27 cellular contexts compared by ENCODE assay signal in genomic region chrX:48504261-48504660, GRCh38. TPM values are rescaled to one million over a fixed set of nuclear protein-coding genes. Genes with fewer than 3 reads are reported as not detected.
DNase-seq lines count a peak whose midpoint lies in the region; FAIRE-seq and TF ChIP-seq lines count a peak whose summit lies in the region.
"Had no signal": no experiment of that assay in that cellular context is flagged by ENCODE, and none has a peak within 500 bp of the region (broad histone marks: within the 10 kb centered on the region; RNA-seq: fewer than 3 reads in every experiment).

No MANE protein-coding gene starts in this region.

- H3K4me3 ChIP-seq in adrenal gland = no peak overlapping the region
- H3K4me3 ChIP-seq in trophoblast cell (ENCODE audit: low read depth, low read length) = no peak overlapping the region
- H3K4me3 ChIP-seq: A549, BLaER1, GM12878 had no signal

- no peak for FAIRE-seq in RCC 7860 (lab: Jason Lieb, UNC)
- FAIRE-seq: A549, GM12878, GM12892, GM18507 had no signal

- H3K9me3 Mint-ChIP-seq in activated CD4-positive, alpha-beta T cell treated with anti-CD3 and anti-CD28 coated beads, Interleukin-2, amount 10 ng/mL, durations not matched to agents 7 days and 5 days = no peaks in the 10 kb centered on the region
- H3K9me3 Mint-ChIP-seq: CD4-positive, CD25-positive, alpha-beta regulatory T cell; CD8-positive, alpha-beta memory T cell had no signal

- H3K9me3 ChIP-seq in adrenal gland (replicated peaks in 1 of 3) (no peaks in the 10 kb centered on the region), trophoblast cell (ENCODE audit: insufficient read depth, low read depth, low read length) (no peaks in the 10 kb centered on the region)
- H3K9me3 ChIP-seq: A549, BE2C, BLaER1 had no signal

- H3K27me3 Mint-ChIP-seq in activated CD4-positive, alpha-beta T cell treated with anti-CD3 and anti-CD28 coated beads, Interleukin-2, amount 10 ng/mL, durations not matched to agents 7 days and 5 days = no peaks in the 10 kb centered on the region
- H3K27me3 Mint-ChIP-seq: CD4-positive, alpha-beta memory T cell; CD4-positive, CD25-positive, alpha-beta regulatory T cell had no signal

- H3K36me3 ChIP-seq in adrenal gland (replicated peaks in 1 of 2) = no peaks in the 10 kb centered on the region
- H3K36me3 ChIP-seq in trophoblast cell (ENCODE audit: control insufficient read depth in 1 of 2, insufficient read depth in 2 of 2, low read length in 2 of 2) = no peaks in the 10 kb centered on the region
- H3K36me3 ChIP-seq: BE2C, BLaER1 had no signal

- no peak overlapping the region for H3K23ac ChIP-seq in trophoblast cell (ENCODE audit: low read length)

- H3K27ac ChIP-seq in adrenal gland (peak overlapping the region in 1 of 5 donors; percentile 49), trophoblast cell (ENCODE audit: low read depth, low read length) (no peak overlapping the region)
- H3K27ac ChIP-seq: 22Rv1, BLaER1 had no signal

- no peak overlapping the region for H2BK5ac ChIP-seq in trophoblast cell (ENCODE audit: low read depth, low read length, poor library complexity)

- peaks cover under 1% of the 10 kb centered on the region for H3K36me3 Mint-ChIP-seq in activated CD4-positive, alpha-beta T cell treated with anti-CD3 and anti-CD28 coated beads, Interleukin-2, amount 10 ng/mL, durations not matched to agents 7 days and 5 days (ENCODE audit: low read depth)
- H3K36me3 Mint-ChIP-seq: CD14-positive monocyte had no signal

- H3K4me1 ChIP-seq in adrenal gland (replicated peaks in 1 of 2) (peaks cover 0 to 6% of the 10 kb centered on the region in 2 donors), trophoblast cell (ENCODE audit: control insufficient read depth in 1 of 2, insufficient read depth in 2 of 2, low read length in 2 of 2) (no peaks in the 10 kb centered on the region)
- H3K4me1 ChIP-seq: BE2C had no signal

- WGBS in adrenal gland, 4 donors = 58 to 71% (median 66%) methylated on average over 7 of the region's 7 CpGs
- WGBS in trophoblast cell (ENCODE audit: extremely low coverage, insufficient coverage, insufficient read length) = no CpG with 5 or more reads among the region's 7 CpGs

- no peak for DNase-seq in activated CD4-positive, alpha-beta T cell treated with anti-CD3 and anti-CD28 coated beads, Interleukin-2, amount 10 ng/mL, durations not matched to agents 7 days and 5 days
- no peak for DNase-seq in activated CD4-positive, alpha-beta T cell treated with anti-CD3 and anti-CD28 coated beads, Interleukin-2, amount 50 U/mL, for 1 hour
- DNase-seq in adrenal gland (peak in 6 of 7 donors; percentile 40 to 69 (median 62)), trophoblast cell (peak; percentile 51 to 67), AG08396 (ENCODE audit: low spot score) (no peak), RCC 7860 (ENCODE audit: low spot score) (no peak)
- DNase-seq: BE2C; C1 segment of cervical spinal cord; CD4-positive, alpha-beta memory T cell; CD4-positive, CD25-positive, alpha-beta regulatory T cell; CD8-positive, alpha-beta memory T cell; COR-L47; DMS 273 treated with DMSO at 0.1 percent for 48 hours; DMS153; DMS53; DMS79; DND-41; EL; GDM1 had no signal

- POLR2A ChIA-PET in activated CD4-positive, alpha-beta T cell treated with anti-CD3 and anti-CD28 coated beads, Interleukin-2, amount 10 ng/mL, durations not matched to agents 7 days and 5 days (lab: Charles Lee) = no interaction called here

- H2BK12ac ChIP-seq in trophoblast cell (ENCODE audit: low read length) = no peak overlapping the region

- peak overlapping the region; percentile 30 for H4K12ac ChIP-seq in trophoblast cell (ENCODE audit: low read depth, low read length)

- no peak overlapping the region for H3K4ac ChIP-seq in trophoblast cell (ENCODE audit: low read depth, low read length)

- H3K27ac Mint-ChIP-seq in activated CD4-positive, alpha-beta T cell treated with anti-CD3 and anti-CD28 coated beads, Interleukin-2, amount 10 ng/mL, durations not matched to agents 7 days and 5 days = peak overlapping the region; percentile 19
- H3K27ac Mint-ChIP-seq: CD4-positive, alpha-beta memory T cell had no signal

- H4K91ac ChIP-seq in trophoblast cell (ENCODE audit: low read depth, low read length) = no peak overlapping the region

- no peak overlapping the region for H2AFZ ChIP-seq in trophoblast cell (ENCODE audit: insufficient read depth, low read length, poor library complexity)

- CTCF ChIA-PET in activated CD4-positive, alpha-beta T cell treated with anti-CD3 and anti-CD28 coated beads, Interleukin-2, amount 10 ng/mL, durations not matched to agents 7 days and 5 days (lab: Charles Lee) = interaction anchor here (0.6 kb wide), 2 partner anchors 658 to 1189 kb away, joined by 3 read pairs; no protein-coding TSS in a partner anchor

- TF ChIP-seq CTCF in adrenal gland (IDR thresholded peaks at IDR 0.05) = no peak

- H3K4me2 ChIP-seq in trophoblast cell (ENCODE audit: low read length) = no peak overlapping the region
- H3K4me2 ChIP-seq: A549, BLaER1 had no signal

- no peak overlapping the region for H2AK5ac ChIP-seq in trophoblast cell (ENCODE audit: low read length)

- H4K8ac ChIP-seq in trophoblast cell (ENCODE audit: low read depth, low read length) = no peak overlapping the region

- peak overlapping the region; percentile 51 for H2BK120ac ChIP-seq in trophoblast cell (ENCODE audit: insufficient read depth, low read length, poor library complexity)

- H3K79me2 ChIP-seq in trophoblast cell (ENCODE audit: control insufficient read depth, insufficient read depth, low read length, poor library complexity) = no peaks in the 10 kb centered on the region

- H3K27me3 ChIP-seq in adrenal gland (no peaks in the 10 kb centered on the region), trophoblast cell (ENCODE audit: insufficient read depth, low read length) (no peaks in the 10 kb centered on the region)
- H3K27me3 ChIP-seq: BE2C had no signal

- no peak overlapping the region for H3K18ac ChIP-seq in trophoblast cell (ENCODE audit: low read length)

- no peak overlapping the region for H3K4me3 Mint-ChIP-seq in activated CD4-positive, alpha-beta T cell treated with anti-CD3 and anti-CD28 coated beads, Interleukin-2, amount 10 ng/mL, durations not matched to agents 7 days and 5 days
- H3K4me3 Mint-ChIP-seq: CD14-positive monocyte; CD4-positive, alpha-beta memory T cell; CD4-positive, CD25-positive, alpha-beta regulatory T cell; CD8-positive, alpha-beta memory T cell had no signal

- TF ChIP-seq POLR2A in adrenal gland (IDR thresholded peaks at IDR 0.05) = no peak

- peaks cover 6% of the 10 kb centered on the region for H3K4me1 Mint-ChIP-seq in activated CD4-positive, alpha-beta T cell treated with anti-CD3 and anti-CD28 coated beads, Interleukin-2, amount 10 ng/mL, durations not matched to agents 7 days and 5 days

- H3K14ac ChIP-seq in trophoblast cell (ENCODE audit: low read length) = no peak overlapping the region

- intact Hi-C loops in adrenal gland (cut with DNase I) = no loop called here

- H3K9ac ChIP-seq in trophoblast cell (ENCODE audit: low read length) = no peak overlapping the region
- H3K9ac ChIP-seq: BLaER1 had no signal

- H3K79me1 ChIP-seq in trophoblast cell (ENCODE audit: low read length) = peaks cover 5% of the 10 kb centered on the region

RNA-seq across cellular contexts. Expression of gene PORCN, which starts 4.5 kb away (rescaled TPM):
- 10 to 100 TPM; 12.5 to 13.3 TPM for total RNA-seq in activated CD4-positive, alpha-beta T cell treated with anti-CD3 and anti-CD28 coated beads, Interleukin-2, amount 10 ng/mL, durations not matched to agents 7 days and 5 days
- 100 to 1,000 TPM in 2 of 8 donors, 10 to 100 TPM in 6; 48.3 to 290 (median 90.2) TPM for total RNA-seq in adrenal gland
- polyA plus RNA-seq in adrenal gland = 100 to 1,000 TPM in 1 of 3 donors, 10 to 100 TPM in 2; 36.6 to 199 (median 60.1) TPM
- polyA plus RNA-seq in trophoblast cell (2013) = 29.8 and 31.0 TPM in 2 replicates

RNA-seq across cellular contexts. Expression of gene EBP, which starts 17.3 kb away (rescaled TPM):
- 100 to 1,000 TPM; 246 to 251 TPM for total RNA-seq in activated CD4-positive, alpha-beta T cell treated with anti-CD3 and anti-CD28 coated beads, Interleukin-2, amount 10 ng/mL, durations not matched to agents 7 days and 5 days
- 100 to 1,000 TPM in 7 of 8 donors, 10 to 100 TPM in 1; 85.8 to 678 (median 152) TPM for total RNA-seq in adrenal gland
- polyA plus RNA-seq in adrenal gland = 1,000 to 10,000 TPM in 1 of 3 donors, 100 to 1,000 TPM in 2; 119 to 1,010 (median 252) TPM
- 118 TPM in 2 replicates for polyA plus RNA-seq in trophoblast cell (2013)

RNA-seq across cellular contexts. Expression of gene FTSJ1, which starts 28.3 kb away (rescaled TPM):
- 10 to 100 TPM; 59.5 to 60.2 TPM for total RNA-seq in activated CD4-positive, alpha-beta T cell treated with anti-CD3 and anti-CD28 coated beads, Interleukin-2, amount 10 ng/mL, durations not matched to agents 7 days and 5 days
- total RNA-seq in adrenal gland = 10 to 100 TPM; 27.8 to 83.4 (median 41.0) TPM
- polyA plus RNA-seq in adrenal gland = 10 to 100 TPM; 42.2 to 59.2 (median 52.0) TPM
- polyA plus RNA-seq in trophoblast cell (2013) = 48.6 and 51.3 TPM in 2 replicates

RNA-seq across cellular contexts. Expression of gene SLC38A5, which starts 34.2 kb away (rescaled TPM):
- 10 to 100 TPM; 78.3 to 78.9 TPM for total RNA-seq in activated CD4-positive, alpha-beta T cell treated with anti-CD3 and anti-CD28 coated beads, Interleukin-2, amount 10 ng/mL, durations not matched to agents 7 days and 5 days
- total RNA-seq in adrenal gland = 1 to 10 TPM in 7 of 8 donors, under 1 TPM in 1; 0.85 to 6.6 (median 4.6) TPM
- 1 to 10 TPM; 3.7 to 6.2 (median 6.0) TPM for polyA plus RNA-seq in adrenal gland
- 0.71 and 0.86 TPM in 2 replicates for polyA plus RNA-seq in trophoblast cell (2013)
- total RNA-seq: Daoy had no signal

RNA-seq across cellular contexts. Expression of gene TBC1D25, which starts 35.3 kb away (rescaled TPM):
- 10 to 100 TPM; 19.5 to 20.4 TPM for total RNA-seq in activated CD4-positive, alpha-beta T cell treated with anti-CD3 and anti-CD28 coated beads, Interleukin-2, amount 10 ng/mL, durations not matched to agents 7 days and 5 days
- 10 to 100 TPM in 7 of 8 donors, 1 to 10 TPM in 1; 9.7 to 31.0 (median 16.7) TPM for total RNA-seq in adrenal gland
- polyA plus RNA-seq in adrenal gland = 10 to 100 TPM in 1 of 3 donors, 1 to 10 TPM in 2; 8.9 to 12.5 (median 9.5) TPM
- 7.7 and 7.9 TPM in 2 replicates for polyA plus RNA-seq in trophoblast cell (2013)

Comparison
In these comparisons a context has a peak if more than half of its experiments do, and no peak if none do; other contexts are left out.
1. DNase-seq: peak in adrenal gland (6 of 7) and trophoblast cell (2 of 2); none in activated CD4-positive, alpha-beta T cell treated with anti-CD3 and anti-CD28 coated beads, Interleukin-2, amount 10 ng/mL, durations not matched to agents 7 days and 5 days (single experiment), activated CD4-positive, alpha-beta T cell treated with anti-CD3 and anti-CD28 coated beads, Interleukin-2, amount 50 U/mL, for 1 hour (single experiment), AG08396 (single experiment) and RCC 7860 (single experiment).